In the genomic region with DNA sequence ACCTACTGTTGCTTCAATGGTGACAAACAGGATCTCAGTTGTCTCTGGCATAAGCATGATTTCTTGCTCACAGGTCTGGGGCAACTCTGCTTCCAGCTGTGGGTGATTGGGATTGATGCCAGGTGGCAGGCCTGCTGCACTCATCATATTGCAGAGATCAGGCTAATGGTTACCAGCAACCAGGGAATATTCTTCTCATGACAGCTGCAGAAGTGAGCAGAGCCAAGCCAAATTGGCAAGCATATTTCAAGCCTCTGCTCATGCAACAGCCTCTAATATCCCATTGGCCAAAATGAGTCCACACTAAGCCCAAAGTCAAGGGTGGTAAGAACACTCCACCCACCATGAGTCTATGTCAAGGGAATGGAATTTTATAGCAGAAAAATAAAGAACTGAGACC, we compare ENCODE assay signal across 12 cellular contexts. TPM values are rescaled to one million over a fixed set of nuclear protein-coding genes. Genes with fewer than 3 reads are reported as not detected.
DNase-seq lines count a peak whose midpoint lies in the region; ATAC-seq and TF ChIP-seq lines count a peak whose summit lies in the region.
"Had no signal": no experiment of that assay in that cellular context is flagged by ENCODE, and none has a peak within 500 bp of the region (broad histone marks: within the 10 kb centered on the region; RNA-seq: fewer than 3 reads in every experiment).

No MANE protein-coding gene starts in this region.

- intact Hi-C loops in MCF 10A (cut with micrococcal nuclease) (no loop called here), breast epithelium (cut with DNase I; ENCODE audit: low total_unique reads) (no loop called here)

- H3K27ac Mint-ChIP-seq in MCF 10A (ENCODE audit: low read depth, unreplicated experiment) (no peak overlapping the region), neural progenitor cell (no peak overlapping the region)
- H3K27ac Mint-ChIP-seq: activated CD4-positive, alpha-beta T cell treated with anti-CD3 and anti-CD28 coated beads for 36 hours; GM23338 had no signal

- peaks cover 0 to 13% of the 10 kb centered on the region in 2 donors for H3K9me3 ChIP-seq in breast epithelium
- H3K9me3 ChIP-seq in SJCRH30 (replicated peaks): peaks cover 25% of the 10 kb centered on the region
- H3K9me3 ChIP-seq in neural progenitor cell (ENCODE audit: low read depth): no peaks in the 10 kb centered on the region

- no peak for TF ChIP-seq POLR2A in breast epithelium (IDR thresholded peaks at IDR 0.05)

- H3K27ac ChIP-seq in breast epithelium (no peak overlapping the region), SJCRH30 (peak overlapping the region; percentile 58), neural progenitor cell (no peak overlapping the region)

- ATAC-seq in GM19467 (IDR thresholded peaks at IDR 0.05; ENCODE audit: unreplicated experiment): no peak
- ATAC-seq: activated CD4-positive, alpha-beta T cell treated with anti-CD3 and anti-CD28 coated beads for 36 hours; GM23338 had no signal

- CTCF ChIA-PET in MCF 10A (lab: Yijun Ruan, JAX): no interaction called here

- TF ChIP-seq CTCF in MCF 10A (IDR thresholded peaks at IDR 0.05; ENCODE audit: unreplicated experiment) (no peak), breast epithelium (IDR thresholded peaks at IDR 0.05) (no peak), neural progenitor cell (IDR thresholded peaks at IDR 0.05) (no peak), GM20000 (IDR thresholded peaks at IDR 0.05; ENCODE audit: extremely low read depth, missing control alignments) (no peak)

- H3F3A ChIP-seq in neural progenitor cell (ENCODE audit: low read depth): no peaks in the 10 kb centered on the region

- H3K36me3 Mint-ChIP-seq in MCF 10A (ENCODE audit: insufficient read depth, unreplicated experiment): no peaks in the 10 kb centered on the region
- no peaks in the 10 kb centered on the region for H3K36me3 Mint-ChIP-seq in neural progenitor cell

- H3K36me3 ChIP-seq in breast epithelium (no peaks in the 10 kb centered on the region), SJCRH30 (no peaks in the 10 kb centered on the region), neural progenitor cell (no peaks in the 10 kb centered on the region)

- no peaks in the 10 kb centered on the region for H3K4me1 ChIP-seq in breast epithelium
- peaks cover 9% of the 10 kb centered on the region for H3K4me1 ChIP-seq in SJCRH30
- H3K4me1 ChIP-seq in neural progenitor cell: no peaks in the 10 kb centered on the region

- H3K9ac ChIP-seq in neural progenitor cell: no peak overlapping the region

- H3K4me1 Mint-ChIP-seq in MCF 10A (ENCODE audit: insufficient read depth, unreplicated experiment) (peaks cover 7% of the 10 kb centered on the region), neural progenitor cell (no peaks in the 10 kb centered on the region)
- H3K4me1 Mint-ChIP-seq: activated CD4-positive, alpha-beta T cell treated with anti-CD3 and anti-CD28 coated beads for 36 hours; GM23338 had no signal

- H4K20me1 ChIP-seq in neural progenitor cell (ENCODE audit: low read depth): no peaks in the 10 kb centered on the region

- H2AFZ ChIP-seq in neural progenitor cell (replicated peaks): no peak overlapping the region
- H2AFZ ChIP-seq: GM23338 had no signal

- H3K27me3 ChIP-seq in breast epithelium: no peaks in the 10 kb centered on the region
- no peaks in the 10 kb centered on the region for H3K27me3 ChIP-seq in SJCRH30
- H3K27me3 ChIP-seq in neural progenitor cell: no peaks in the 10 kb centered on the region

- no peaks in the 10 kb centered on the region for H3K79me2 ChIP-seq in neural progenitor cell (ENCODE audit: low read depth)

- no peak overlapping the region for H3K4me3 Mint-ChIP-seq in MCF 10A (ENCODE audit: unreplicated experiment)
- no peak overlapping the region for H3K4me3 Mint-ChIP-seq in neural progenitor cell
- H3K4me3 Mint-ChIP-seq: activated CD4-positive, alpha-beta T cell treated with anti-CD3 and anti-CD28 coated beads for 36 hours; GM23338 had no signal

- no peak overlapping the region for H3K4me2 ChIP-seq in neural progenitor cell
- H3K4me2 ChIP-seq: GM23338 had no signal

- H3K4me3 ChIP-seq in breast epithelium (no peak overlapping the region), SJCRH30 (no peak overlapping the region), neural progenitor cell (no peak overlapping the region)
- H3K4me3 ChIP-seq: GM23338 had no signal

- in situ Hi-C loops in ACHN (cut with HindIII; ENCODE audit: low pct_ligation_motif_present, low pct_unique_long_range_greater_than_20kb, low sequenced_read_pairs): no loop called here

- POLR2A ChIA-PET in MCF 10A (lab: Yijun Ruan, JAX): interaction anchor here (1.1 to 1.6 kb wide), 2 partner anchors 11 to 27 kb away, joined by 3 to 5 read pairs; partner anchors contain the start of gene TBC1D19

- BruUV-seq in MCF 10A (replicated peaks; lab: Mats Ljungman, UMichigan): no TSS peak

- H3K27me3 Mint-ChIP-seq in MCF 10A (ENCODE audit: insufficient read depth, unreplicated experiment): no peaks in the 10 kb centered on the region
- H3K27me3 Mint-ChIP-seq in neural progenitor cell (ENCODE audit: insufficient read depth, low read depth): no peaks in the 10 kb centered on the region

- peaks cover 20% of the 10 kb centered on the region for H3K9me3 Mint-ChIP-seq in MCF 10A (ENCODE audit: unreplicated experiment)
- H3K9me3 Mint-ChIP-seq in neural progenitor cell: peaks cover 27% of the 10 kb centered on the region

- peak; percentile 24 for DNase-seq in MCF 10A (ENCODE audit: unreplicated experiment)
- no peak for DNase-seq in breast epithelium (ENCODE audit: low spot score in 2 of 2)
- DNase-seq in SJCRH30: peak; percentile 89 to 90
- peak; percentile 99 for DNase-seq in fibroblast of peridontal ligament (ENCODE audit: extremely low read depth)
- DNase-seq in neural progenitor cell (ENCODE audit: low spot score): no peak
- no peak for DNase-seq in ACHN
- no peak for DNase-seq in GM20000 (ENCODE audit: low spot score)
- DNase-seq: activated CD4-positive, alpha-beta T cell treated with anti-CD3 and anti-CD28 coated beads for 36 hours; Karpas-422; NCI-H82 had no signal

RNA-seq across cellular contexts. Expression of gene TBC1D19, which starts 26.7 kb away (rescaled TPM):
- total RNA-seq in MCF 10A (2022): 9.1 and 9.6 TPM in 2 replicates
- 10 to 100 TPM; 14.9 to 27.2 (median 23.9) TPM for total RNA-seq in breast epithelium
- total RNA-seq in SJCRH30 (2014; rRNA removed; shearing (Covaris generic)): 12.5 and 13.1 TPM in 2 replicates
- 16.8 and 30.7 TPM in 2 replicates for total RNA-seq in neural progenitor cell (ENCODE audit: low replicate concordance)

Comparison
In these comparisons a context has a peak if more than half of its experiments do, and no peak if none do; other contexts are left out.
1. DNase-seq: peak in MCF 10A (single experiment), SJCRH30 (2 of 2) and fibroblast of peridontal ligament (single experiment); none in breast epithelium (0 of 2), neural progenitor cell (single experiment), ACHN (single experiment) and GM20000 (single experiment).